In the genomic region with DNA sequence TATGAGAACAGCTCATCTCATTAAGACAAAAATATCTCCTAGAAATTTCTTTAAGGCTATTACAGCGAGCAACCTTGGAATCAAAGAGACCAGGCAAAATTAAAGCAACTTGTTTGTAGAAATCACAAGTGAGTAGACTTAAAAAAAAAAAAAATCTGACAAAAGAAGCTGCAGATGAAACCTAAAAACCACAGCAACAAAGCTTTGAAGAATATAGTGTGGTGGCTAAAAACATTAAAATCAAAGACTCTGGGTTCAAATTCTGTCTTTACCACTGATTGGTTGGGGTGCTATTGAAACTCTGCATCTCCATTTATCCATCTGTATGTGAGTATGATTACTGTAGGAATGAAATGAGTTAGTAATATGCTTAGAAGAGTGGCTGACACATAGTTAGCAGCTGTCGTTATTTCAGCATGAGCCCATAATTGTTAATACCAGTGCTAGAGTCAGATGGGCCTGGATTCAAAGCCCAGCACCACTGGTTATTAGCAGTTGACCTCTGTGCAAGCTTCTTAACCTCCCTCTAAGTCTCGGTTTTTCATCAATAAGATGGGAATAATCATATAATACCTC, we compare ENCODE assay signal across 16 cellular contexts.
DNase-seq lines count a peak whose midpoint lies in the region; ATAC-seq and TF ChIP-seq lines count a peak whose summit lies in the region.
"Had no signal": no experiment of that assay in that cellular context is flagged by ENCODE, and none has a peak within 500 bp of the region (broad histone marks: within the 10 kb centered on the region; RNA-seq: fewer than 3 reads in every experiment).

No MANE protein-coding gene starts in this region.

- no peak overlapping the region for H2AK5ac ChIP-seq in neuronal stem cell (ENCODE audit: low read depth, low read length)

- H2BK5ac ChIP-seq in neuronal stem cell (ENCODE audit: low read length), result no peak overlapping the region

- no peak overlapping the region for H2BK12ac ChIP-seq in neuronal stem cell (ENCODE audit: low read length)

- no peak overlapping the region for H3K4me3 ChIP-seq in left ventricle myocardium inferior
- no peak overlapping the region for H3K4me3 ChIP-seq in adipocyte (ENCODE audit: low read length)
- no peak overlapping the region for H3K4me3 ChIP-seq in neuronal stem cell (ENCODE audit: low read length in 2 of 2)
- H3K4me3 ChIP-seq in uterus, result no peak overlapping the region
- H3K4me3 ChIP-seq: PC-9 had no signal

- intact Hi-C loops in left ventricle myocardium inferior (cut with micrococcal nuclease), result no loop called here
- intact Hi-C loops in left cardiac atrium (cut with DNase I), result no loop called here
- intact Hi-C loops in uterus (cut with DNase I; ENCODE audit: low total_unique reads), result no loop called here

- H3K36me3 ChIP-seq in left ventricle myocardium inferior (no peaks in the 10 kb centered on the region), adipocyte (ENCODE audit: control insufficient read depth, insufficient read depth, low read length, severe bottlenecking) (no peaks in the 10 kb centered on the region), neuronal stem cell (replicated peaks in 1 of 2; ENCODE audit: control insufficient read depth in 2 of 2, insufficient read depth in 2 of 2, low read length in 2 of 2) (no peaks in the 10 kb centered on the region), uterus (no peaks in the 10 kb centered on the region)

- no peak overlapping the region for H4K91ac ChIP-seq in neuronal stem cell (ENCODE audit: low read depth, low read length, poor library complexity)

- no peak for TF ChIP-seq POLR2A in uterus (IDR thresholded peaks at IDR 0.05)

- ATAC-seq in left cardiac atrium, result no peak
- ATAC-seq in HG03108 (IDR thresholded peaks at IDR 0.05; ENCODE audit: unreplicated experiment), result no peak
- no peak for ATAC-seq in GM21360 (IDR thresholded peaks at IDR 0.05; ENCODE audit: unreplicated experiment)
- ATAC-seq in GM21717 (IDR thresholded peaks at IDR 0.05; ENCODE audit: unreplicated experiment), result no peak
- ATAC-seq: stimulated activated memory B cell treated with anti-CD40 and anti-IgM and Interleukin-4, amounts not matched to agents 10 μg/mL and 1 μg/mL and 100 μg/mL, for 72 hours had no signal

- H3K4me2 ChIP-seq in neuronal stem cell (ENCODE audit: insufficient read depth, low read length, poor library complexity, severe bottlenecking), result no peak overlapping the region
- H3K4me2 ChIP-seq: PC-9 had no signal

- H3K9ac ChIP-seq in adipocyte (ENCODE audit: low read length) (peak overlapping the region; percentile 14), neuronal stem cell (ENCODE audit: low read depth, low read length, poor library complexity) (no peak overlapping the region)

- H3K4ac ChIP-seq in neuronal stem cell (ENCODE audit: low read length), result no peak overlapping the region

- H3K14ac ChIP-seq in neuronal stem cell (ENCODE audit: low read length), result no peak overlapping the region

- H4K8ac ChIP-seq in neuronal stem cell (ENCODE audit: low read depth, low read length), result no peak overlapping the region

- H2AFZ ChIP-seq in neuronal stem cell (ENCODE audit: low read length), result peak overlapping the region; percentile 19
- H2AFZ ChIP-seq: PC-9 had no signal

- no peak overlapping the region for H2BK120ac ChIP-seq in neuronal stem cell (ENCODE audit: low read depth, low read length)

- H3K23ac ChIP-seq in neuronal stem cell (ENCODE audit: low read depth, low read length, poor library complexity), result no peak overlapping the region

- H2BK15ac ChIP-seq in neuronal stem cell (ENCODE audit: low read length), result no peak overlapping the region

- TF ChIP-seq CTCF in left ventricle myocardium inferior (IDR thresholded peaks at IDR 0.05; ENCODE audit: borderline replicate concordance) (no peak), uterus (IDR thresholded peaks at IDR 0.05) (no peak)

- H3K4me1 ChIP-seq in left ventricle myocardium inferior (peaks cover 31% of the 10 kb centered on the region), adipocyte (ENCODE audit: control insufficient read depth, insufficient read depth, low read length) (peaks cover 24% of the 10 kb centered on the region), neuronal stem cell (ENCODE audit: control insufficient read depth in 2 of 2, insufficient read depth in 1 of 2, low read depth in 1 of 2, low read length in 2 of 2) (peaks cover 0 to 12% of the 10 kb centered on the region in 2 donors), uterus (no peaks in the 10 kb centered on the region)

- no peaks in the 10 kb centered on the region for H3K79me1 ChIP-seq in neuronal stem cell (ENCODE audit: low read depth, low read length)

- WGBS in neuronal stem cell (ENCODE audit: extremely low coverage in 2 of 2, insufficient read length in 2 of 2, insufficient replicate concordance in 1 of 2), 2 donors, result no CpG with 5 or more reads among the region's 3 CpGs

- H3K9me3 ChIP-seq in left ventricle myocardium inferior (replicated peaks) (no peaks in the 10 kb centered on the region), adipocyte (ENCODE audit: control insufficient read depth, low read length) (no peaks in the 10 kb centered on the region), neuronal stem cell (replicated peaks in 1 of 2; ENCODE audit: control insufficient read depth in 2 of 2, insufficient read depth in 1 of 2, low read depth in 1 of 2, low read length in 2 of 2) (peaks cover 0 to 3% of the 10 kb centered on the region in 2 donors), uterus (no peaks in the 10 kb centered on the region)

- DNase-seq in left ventricle myocardium inferior (no peak), left cardiac atrium (no peak), adipocyte (ENCODE audit: low read depth) (no peak), neuronal stem cell (ENCODE audit: low spot score) (no peak), uterus (no peak)
- DNase-seq: activated CD4-positive, alpha-beta memory T cell treated with anti-CD3 and anti-CD28 coated beads, Interleukin-2, amount 10 ng/mL, durations not matched to agents 7 days and 5 days; mesendoderm; NCI-H1048; NCI-H2081 treated with DMSO at 0.1 percent for 48 hours; NCI-H524 treated with DMSO at 0.1 percent for 48 hours; PC-9 had no signal

- H3K27ac ChIP-seq in left ventricle myocardium inferior (replicated peaks) (peak overlapping the region; percentile 65), neuronal stem cell (replicated peaks; ENCODE audit: low read length) (no peak overlapping the region), uterus (peak overlapping the region; percentile 67 to 82)
- H3K27ac ChIP-seq: HL-60, PC-9 had no signal

- H3K18ac ChIP-seq in neuronal stem cell (ENCODE audit: low read length), result no peak overlapping the region

- H3K27me3 ChIP-seq in left ventricle myocardium inferior (ENCODE audit: low read depth) (no peaks in the 10 kb centered on the region), adipocyte (replicated peaks; ENCODE audit: control insufficient read depth, insufficient read depth, low read length) (no peaks in the 10 kb centered on the region), neuronal stem cell (ENCODE audit: control insufficient read depth in 3 of 3, insufficient read depth in 3 of 3, low read depth in 1 of 3, low read length in 3 of 3) (no peaks in the 10 kb centered on the region), uterus (no peaks in the 10 kb centered on the region)
